Comparison of ENCODE assay signal across 16 cellular contexts in the genomic region with DNA sequence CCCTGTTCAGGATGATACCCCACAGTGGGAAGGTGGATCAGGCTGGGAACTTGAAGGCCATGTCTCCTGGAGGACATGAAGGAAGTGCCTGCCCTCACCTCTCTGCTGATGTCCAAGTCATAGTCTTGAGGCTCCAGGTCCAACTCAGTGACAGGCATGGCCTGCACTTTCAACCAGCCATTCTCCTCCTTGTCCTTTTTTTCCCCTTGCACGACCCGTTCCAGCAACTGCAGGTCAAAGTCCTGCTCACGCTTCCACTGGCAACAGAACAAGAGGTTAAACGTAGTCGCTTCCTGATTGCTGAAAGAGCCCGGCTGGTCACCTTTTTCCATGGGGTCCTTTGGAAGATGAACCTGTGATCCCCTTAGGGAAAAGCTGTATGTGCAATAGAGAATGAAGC.
"Had no signal": no experiment of that assay in that cellular context is flagged by ENCODE, and none has a peak within 500 bp of the region (broad histone marks: within the 10 kb centered on the region; RNA-seq: fewer than 3 reads in every experiment).

No MANE protein-coding gene starts in this region.

- H3K27ac ChIP-seq: dorsolateral prefrontal cortex, esophagus squamous epithelium, gastrocnemius medialis, prostate gland, tibial artery had no signal

- H3K4me1 ChIP-seq: prostate gland had no signal

- H3K4me3 ChIP-seq: dorsolateral prefrontal cortex, esophagus squamous epithelium, gastrocnemius medialis, lower lobe of right lung, prostate gland, tibial artery had no signal

- H3K4me3 Mint-ChIP-seq: activated B cell treated with CpG ODN at 0.5 μM for 24 hours; activated CD4-positive, alpha-beta T cell treated with anti-CD3 and anti-CD28 coated beads for 36 hours; activated naive CD8-positive, alpha-beta T cell treated with anti-CD3 and anti-CD28 coated beads for 36 hours; activated T-cell treated with anti-CD3 and anti-CD28 coated beads, Interleukin-2, amount 50 U/mL, for 4 hours; central memory CD8-positive, alpha-beta T cell; naive thymus-derived CD4-positive, alpha-beta T cell; stimulated activated effector memory CD8-positive, alpha-beta T cell treated with anti-CD3 and anti-CD28 coated beads, Interleukin-12 subunit alpha, Interleukin-12 subunit beta, amount 100 ng/mL, for 72 hours; stimulated activated naive CD8-positive, alpha-beta T cell treated with anti-CD3 and anti-CD28 coated beads, Interleukin-15, amount 100 ng/mL, for 72 hours had no signal

- H3K27ac Mint-ChIP-seq: activated B cell treated with CpG ODN at 0.5 μM for 24 hours; activated CD4-positive, alpha-beta T cell treated with anti-CD3 and anti-CD28 coated beads for 36 hours; activated naive CD8-positive, alpha-beta T cell treated with anti-CD3 and anti-CD28 coated beads for 36 hours; naive thymus-derived CD4-positive, alpha-beta T cell; stimulated activated naive CD8-positive, alpha-beta T cell treated with anti-CD3 and anti-CD28 coated beads, Interleukin-15, amount 100 ng/mL, for 72 hours had no signal

- H3K27me3 Mint-ChIP-seq: activated B cell treated with CpG ODN at 0.5 μM for 24 hours; activated CD4-positive, alpha-beta T cell treated with anti-CD3 and anti-CD28 coated beads for 36 hours; activated naive CD8-positive, alpha-beta T cell treated with anti-CD3 and anti-CD28 coated beads for 36 hours; central memory CD8-positive, alpha-beta T cell; naive thymus-derived CD4-positive, alpha-beta T cell; stimulated activated naive CD8-positive, alpha-beta T cell treated with anti-CD3 and anti-CD28 coated beads, Interleukin-15, amount 100 ng/mL, for 72 hours had no signal

- H3K27me3 ChIP-seq: dorsolateral prefrontal cortex, esophagus squamous epithelium, gastrocnemius medialis, tibial artery had no signal

- H3K36me3 ChIP-seq: gastrocnemius medialis, prostate gland had no signal

- FAIRE-seq: colon, urothelium cell line had no signal

- H3K36me3 Mint-ChIP-seq: activated naive CD8-positive, alpha-beta T cell treated with anti-CD3 and anti-CD28 coated beads for 36 hours; naive thymus-derived CD4-positive, alpha-beta T cell; stimulated activated effector memory CD8-positive, alpha-beta T cell treated with anti-CD3 and anti-CD28 coated beads, Interleukin-12 subunit alpha, Interleukin-12 subunit beta, amount 100 ng/mL, for 72 hours had no signal

- H3K4me1 Mint-ChIP-seq: activated B cell treated with CpG ODN at 0.5 μM for 24 hours; activated CD4-positive, alpha-beta T cell treated with anti-CD3 and anti-CD28 coated beads for 36 hours; central memory CD8-positive, alpha-beta T cell; naive thymus-derived CD4-positive, alpha-beta T cell had no signal

- H3K9me3 ChIP-seq: esophagus squamous epithelium, gastrocnemius medialis, lower lobe of right lung, prostate gland, tibial artery had no signal

- DNase-seq: activated B cell treated with CpG ODN at 0.5 μM for 24 hours, esophagus squamous epithelium had no signal

- H3K9me3 Mint-ChIP-seq: activated B cell treated with CpG ODN at 0.5 μM for 24 hours; activated naive CD8-positive, alpha-beta T cell treated with anti-CD3 and anti-CD28 coated beads for 36 hours; activated T-cell treated with anti-CD3 and anti-CD28 coated beads, Interleukin-2, amount 50 U/mL, for 4 hours; central memory CD8-positive, alpha-beta T cell; naive thymus-derived CD4-positive, alpha-beta T cell; stimulated activated effector memory CD8-positive, alpha-beta T cell treated with anti-CD3 and anti-CD28 coated beads, Interleukin-12 subunit alpha, Interleukin-12 subunit beta, amount 100 ng/mL, for 72 hours; stimulated activated naive CD8-positive, alpha-beta T cell treated with anti-CD3 and anti-CD28 coated beads, Interleukin-15, amount 100 ng/mL, for 72 hours had no signal
